ENCODE assay signal across 10 cellular contexts in the genomic region with DNA sequence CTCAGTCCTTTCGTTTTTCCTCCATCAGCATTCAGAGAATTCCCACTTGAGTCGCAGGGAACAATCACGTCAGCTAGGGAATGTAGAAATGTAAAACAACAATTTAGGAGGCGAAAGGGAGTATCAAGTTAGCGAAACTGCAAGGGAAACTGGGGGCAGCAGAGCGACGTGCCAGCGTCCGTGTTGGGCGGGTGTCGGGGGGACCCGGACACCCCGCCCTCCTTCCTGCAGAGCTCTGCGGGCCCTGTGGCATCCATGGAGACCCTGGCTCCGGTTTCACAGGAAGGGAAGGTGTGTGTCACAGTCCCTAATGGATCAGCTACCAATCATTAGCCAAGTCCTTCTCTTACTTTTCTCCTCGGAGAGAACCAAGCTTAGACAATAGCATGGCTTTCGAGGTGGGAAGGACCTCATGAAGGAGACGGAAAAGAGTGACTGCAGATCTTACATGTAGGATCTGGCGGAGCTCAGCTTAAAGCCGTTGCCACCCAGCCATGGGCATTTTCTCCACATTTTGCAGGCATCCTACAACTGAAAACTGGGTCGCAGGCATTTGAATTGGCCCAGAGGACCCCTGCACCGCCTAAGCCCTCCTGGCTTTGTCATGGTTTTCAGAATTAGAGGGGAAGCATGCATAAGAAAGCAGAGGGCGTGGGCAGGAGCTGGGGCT. TPM values are rescaled to one million over a fixed set of nuclear protein-coding genes. Genes with fewer than 3 reads are reported as not detected.
DNase-seq lines count a peak whose midpoint lies in the region; ATAC-seq and TF ChIP-seq lines count a peak whose summit lies in the region.
"Had no signal": no experiment of that assay in that cellular context is flagged by ENCODE, and none has a peak within 500 bp of the region (broad histone marks: within the 10 kb centered on the region; RNA-seq: fewer than 3 reads in every experiment).

No MANE protein-coding gene starts in this region.

- DNase-seq in activated naive CD8-positive, alpha-beta T cell treated with anti-CD3 and anti-CD28 coated beads for 36 hours = no peak
- DNase-seq in right atrium auricular region (ENCODE audit: low spot score) (no peak), tibial artery (no peak), SW 1271 (lab: John Stamatoyannopoulos, UW) (no peak), activated gamma-delta T cell (lab: John Stamatoyannopoulos, UW) (no peak), GM03348 (ENCODE audit: low spot score) (no peak)
- DNase-seq in naive thymus-derived CD8-positive, alpha-beta T cell = peak in 1 of 10 donors; percentile 3
- DNase-seq: activated naive CD4-positive, alpha-beta T cell treated with anti-CD3 and anti-CD28 coated beads, Interleukin-2, amount 10 ng/mL, durations not matched to agents 7 days and 5 days; EL; NCI-H2081 treated with DMSO at 0.1 percent for 48 hours had no signal

- POLR2A ChIA-PET in naive thymus-derived CD8-positive, alpha-beta T cell (lab: Charles Lee) = no interaction called here

- no peak for ATAC-seq in naive thymus-derived CD8-positive, alpha-beta T cell

- H3K27me3 ChIP-seq in right atrium auricular region (no peaks in the 10 kb centered on the region), tibial artery (no peaks in the 10 kb centered on the region)

- peak overlapping the region; percentile 32 for H3K4me3 Mint-ChIP-seq in activated naive CD8-positive, alpha-beta T cell treated with anti-CD3 and anti-CD28 coated beads for 36 hours
- peak overlapping the region; percentile 9 to 70 (median 46) for H3K4me3 Mint-ChIP-seq in naive thymus-derived CD8-positive, alpha-beta T cell
- H3K4me3 Mint-ChIP-seq: activated naive CD4-positive, alpha-beta T cell treated with anti-CD3 and anti-CD28 coated beads, Interleukin-2, amount 10 ng/mL, durations not matched to agents 7 days and 5 days had no signal

- no peaks in the 10 kb centered on the region for H3K9me3 Mint-ChIP-seq in activated naive CD8-positive, alpha-beta T cell treated with anti-CD3 and anti-CD28 coated beads for 36 hours
- peaks cover 0 to 2% (median 0%) of the 10 kb centered on the region in 9 donors for H3K9me3 Mint-ChIP-seq in naive thymus-derived CD8-positive, alpha-beta T cell
- H3K9me3 Mint-ChIP-seq: activated naive CD4-positive, alpha-beta T cell treated with anti-CD3 and anti-CD28 coated beads, Interleukin-2, amount 10 ng/mL, durations not matched to agents 7 days and 5 days had no signal

- no peak overlapping the region for H3K27ac ChIP-seq in right atrium auricular region
- no peak overlapping the region for H3K27ac ChIP-seq in tibial artery

- intact Hi-C loops in tibial artery (cut with DNase I; ENCODE audit: low total_unique reads) = no loop called here

- no peaks in the 10 kb centered on the region for H3K36me3 Mint-ChIP-seq in activated naive CD8-positive, alpha-beta T cell treated with anti-CD3 and anti-CD28 coated beads for 36 hours
- no peaks in the 10 kb centered on the region for H3K36me3 Mint-ChIP-seq in naive thymus-derived CD8-positive, alpha-beta T cell
- H3K36me3 Mint-ChIP-seq: activated naive CD4-positive, alpha-beta T cell treated with anti-CD3 and anti-CD28 coated beads, Interleukin-2, amount 10 ng/mL, durations not matched to agents 7 days and 5 days had no signal

- TF ChIP-seq CTCF in right atrium auricular region (IDR thresholded peaks at IDR 0.05) = no peak
- no peak for TF ChIP-seq CTCF in tibial artery (IDR thresholded peaks at IDR 0.05)

- peaks cover 3% of the 10 kb centered on the region for H3K4me1 Mint-ChIP-seq in activated naive CD8-positive, alpha-beta T cell treated with anti-CD3 and anti-CD28 coated beads for 36 hours
- H3K4me1 Mint-ChIP-seq in naive thymus-derived CD8-positive, alpha-beta T cell = peaks cover 0 to 9% (median under 1%) of the 10 kb centered on the region in 4 donors
- H3K4me1 Mint-ChIP-seq: activated naive CD4-positive, alpha-beta T cell treated with anti-CD3 and anti-CD28 coated beads, Interleukin-2, amount 10 ng/mL, durations not matched to agents 7 days and 5 days had no signal

- H3K4me1 ChIP-seq in right atrium auricular region = peaks cover 0 to 9% of the 10 kb centered on the region in 2 donors
- no peaks in the 10 kb centered on the region for H3K4me1 ChIP-seq in tibial artery

- no peaks in the 10 kb centered on the region for H3K36me3 ChIP-seq in right atrium auricular region
- no peaks in the 10 kb centered on the region for H3K36me3 ChIP-seq in tibial artery

- H3K27ac Mint-ChIP-seq in activated naive CD8-positive, alpha-beta T cell treated with anti-CD3 and anti-CD28 coated beads for 36 hours = no peak overlapping the region
- H3K27ac Mint-ChIP-seq in naive thymus-derived CD8-positive, alpha-beta T cell = no peak overlapping the region
- H3K27ac Mint-ChIP-seq: activated naive CD4-positive, alpha-beta T cell treated with anti-CD3 and anti-CD28 coated beads, Interleukin-2, amount 10 ng/mL, durations not matched to agents 7 days and 5 days had no signal

- peaks cover 21% of the 10 kb centered on the region for H3K27me3 Mint-ChIP-seq in activated naive CD8-positive, alpha-beta T cell treated with anti-CD3 and anti-CD28 coated beads for 36 hours
- H3K27me3 Mint-ChIP-seq in naive thymus-derived CD8-positive, alpha-beta T cell = peaks cover 7 to 31% (median 10%) of the 10 kb centered on the region in 5 donors

- H3K4me3 ChIP-seq in right atrium auricular region = peak overlapping the region; percentile 24 to 41
- H3K4me3 ChIP-seq in tibial artery = peak overlapping the region; percentile 33 to 36

- H3K9me3 ChIP-seq in right atrium auricular region (no peaks in the 10 kb centered on the region), tibial artery (no peaks in the 10 kb centered on the region)

RNA-seq across cellular contexts. Expression of a gene that starts 33.7 kb away (rescaled TPM):
- total RNA-seq in activated naive CD8-positive, alpha-beta T cell treated with anti-CD3 and anti-CD28 coated beads for 36 hours = not detected
- total RNA-seq in right atrium auricular region = under 1 TPM; 0.11 to 0.71 TPM
- not detected for total RNA-seq in naive thymus-derived CD8-positive, alpha-beta T cell
- polyA plus RNA-seq in naive thymus-derived CD8-positive, alpha-beta T cell = not detected
